13 cellular contexts compared by ENCODE assay signal in the genomic region with DNA sequence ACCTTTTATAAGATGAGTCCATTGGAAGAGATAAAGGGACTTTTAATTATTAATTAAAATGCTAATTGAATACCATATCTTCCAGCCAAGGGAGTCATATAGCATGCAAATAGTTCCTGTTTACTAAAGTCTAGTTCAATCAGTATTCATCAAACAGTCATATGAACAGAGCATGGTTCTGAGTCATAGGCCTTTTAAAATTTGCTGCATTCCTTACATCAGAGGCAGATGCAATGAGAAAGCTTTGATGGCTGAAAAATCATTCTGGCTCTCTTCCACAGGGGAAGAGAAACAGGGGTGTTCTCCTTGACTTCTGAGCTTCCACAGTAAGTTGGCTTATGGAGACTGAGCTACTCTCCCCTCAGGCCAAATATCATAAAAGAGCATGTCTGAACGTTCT. TPM values are rescaled to one million over a fixed set of nuclear protein-coding genes. Genes with fewer than 3 reads are reported as not detected.
DNase-seq lines count a peak whose midpoint lies in the region; ATAC-seq and TF ChIP-seq lines count a peak whose summit lies in the region.
"Had no signal": no experiment of that assay in that cellular context is flagged by ENCODE, and none has a peak within 500 bp of the region (broad histone marks: within the 10 kb centered on the region; RNA-seq: fewer than 3 reads in every experiment).

No MANE protein-coding gene starts in this region.

- no peak overlapping the region for H3K9ac ChIP-seq in endodermal cell (ENCODE audit: extremely low read depth, low read length, poor library complexity, severe bottlenecking)

- H3K27ac Mint-ChIP-seq in endodermal cell, result no peak overlapping the region
- no peak overlapping the region for H3K27ac Mint-ChIP-seq in activated naive CD4-positive, alpha-beta T cell treated with anti-CD3 and anti-CD28 coated beads, Interleukin-2, amount 10 ng/mL, durations not matched to agents 7 days and 5 days
- H3K27ac Mint-ChIP-seq: activated T-cell treated with anti-CD3 and anti-CD28 coated beads, Interleukin-2, amount 50 U/mL, for 24 hours; T-helper 1 cell treated with Interleukin-12 subunit alpha and Interleukin-12 subunit beta and Interleukin-4 antibody, amounts not matched to agents 30 μg/mL and 1 μg/mL, for 36 hours had no signal

- H3K4me1 Mint-ChIP-seq in endodermal cell, result peaks cover 28% of the 10 kb centered on the region
- H3K4me1 Mint-ChIP-seq in activated naive CD4-positive, alpha-beta T cell treated with anti-CD3 and anti-CD28 coated beads, Interleukin-2, amount 10 ng/mL, durations not matched to agents 7 days and 5 days, result peaks cover 2% of the 10 kb centered on the region

- H3K27me3 Mint-ChIP-seq in endodermal cell (ENCODE audit: insufficient read depth), result no peaks in the 10 kb centered on the region
- no peaks in the 10 kb centered on the region for H3K27me3 Mint-ChIP-seq in activated naive CD4-positive, alpha-beta T cell treated with anti-CD3 and anti-CD28 coated beads, Interleukin-2, amount 10 ng/mL, durations not matched to agents 7 days and 5 days
- H3K27me3 Mint-ChIP-seq: activated T-cell treated with anti-CD3 and anti-CD28 coated beads, Interleukin-2, amount 50 U/mL, for 24 hours had no signal

- no peak overlapping the region for H3K4me3 Mint-ChIP-seq in endodermal cell
- no peak overlapping the region for H3K4me3 Mint-ChIP-seq in activated naive CD4-positive, alpha-beta T cell treated with anti-CD3 and anti-CD28 coated beads, Interleukin-2, amount 10 ng/mL, durations not matched to agents 7 days and 5 days
- H3K4me3 Mint-ChIP-seq: activated T-cell treated with anti-CD3 and anti-CD28 coated beads, Interleukin-2, amount 50 U/mL, for 24 hours; T-helper 1 cell treated with Interleukin-12 subunit alpha and Interleukin-12 subunit beta and Interleukin-4 antibody, amounts not matched to agents 30 μg/mL and 1 μg/mL, for 36 hours had no signal

- no peaks in the 10 kb centered on the region for H3K27me3 ChIP-seq in endodermal cell (ENCODE audit: control insufficient read depth, insufficient read depth, low read length, poor library complexity, severe bottlenecking)

- no peak overlapping the region for H3K4me3 ChIP-seq in AG04449 (ENCODE audit: low read depth, low read length)
- no peak overlapping the region for H3K4me3 ChIP-seq in endodermal cell (ENCODE audit: low read length)
- H3K4me3 ChIP-seq: lung had no signal

- ATAC-seq in HG03354 (IDR thresholded peaks at IDR 0.05; ENCODE audit: poor library complexity, severe bottlenecking, unreplicated experiment) (peak; percentile 39), GM21576 (IDR thresholded peaks at IDR 0.05; ENCODE audit: unreplicated experiment) (no peak)

- peaks cover 8% of the 10 kb centered on the region for H3K4me1 ChIP-seq in endodermal cell (ENCODE audit: control insufficient read depth, insufficient read depth, low read length)

- CTCF ChIA-PET in AG04449 (lab: Yijun Ruan, JAX), result interaction anchor here (0.7 to 5.4 kb wide), 2 partner anchors 25 to 30 kb away, joined by 3 to 32 read pairs; no protein-coding TSS in a partner anchor
- CTCF ChIA-PET in activated naive CD4-positive, alpha-beta T cell treated with anti-CD3 and anti-CD28 coated beads, Interleukin-2, amount 10 ng/mL, durations not matched to agents 7 days and 5 days (lab: Charles Lee), result no interaction called here

- WGBS in endodermal cell (ENCODE audit: insufficient coverage in 1 of 2, insufficient read length in 1 of 2), 2 experiments, result 79 to 83% methylated on average over 1 of the region's 1 CpG

- no peaks in the 10 kb centered on the region for H3K36me3 ChIP-seq in endodermal cell (ENCODE audit: control insufficient read depth, insufficient read depth, low read length)

- peak; percentile 67 for DNase-seq in AG04449 (ENCODE audit: low read depth, low spot score)
- DNase-seq in amniotic stem cell (lab: John Stamatoyannopoulos, UW), result peak; percentile 45
- DNase-seq in kidney glomerular epithelial cell (lab: John Stamatoyannopoulos, UW), result peak; percentile 75
- DNase-seq in endodermal cell, result no peak
- no peak for DNase-seq in activated naive CD4-positive, alpha-beta T cell treated with anti-CD3 and anti-CD28 coated beads, Interleukin-2, amount 10 ng/mL, durations not matched to agents 7 days and 5 days
- DNase-seq in activated CD4-positive, alpha-beta T cell treated with anti-CD3 and anti-CD28 coated beads, Interleukin-2, amount 50 U/mL, for 48 hours, result no peak
- DNase-seq: activated T-cell treated with anti-CD3 and anti-CD28 coated beads, Interleukin-2, amount 50 U/mL, for 24 hours; effector CD8-positive, alpha-beta T cell; NCI-H1436 treated with DMSO at 0.1 percent for 48 hours had no signal

- no peak overlapping the region for H3K27ac ChIP-seq in endodermal cell (ENCODE audit: low read depth, low read length)

- POLR2A ChIA-PET in AG04449 (lab: Yijun Ruan, JAX), result interaction anchor here (1.3 kb wide), 1 partner anchor 33 kb away, joined by 5 read pairs; no protein-coding TSS in a partner anchor

- H3K9me3 Mint-ChIP-seq in endodermal cell, result peaks cover 10% of the 10 kb centered on the region
- H3K9me3 Mint-ChIP-seq in activated naive CD4-positive, alpha-beta T cell treated with anti-CD3 and anti-CD28 coated beads, Interleukin-2, amount 10 ng/mL, durations not matched to agents 7 days and 5 days, result peaks cover 20% of the 10 kb centered on the region

- H3K36me3 Mint-ChIP-seq in endodermal cell (ENCODE audit: low read depth), result peaks cover 11% of the 10 kb centered on the region
- peaks cover 6% of the 10 kb centered on the region for H3K36me3 Mint-ChIP-seq in activated naive CD4-positive, alpha-beta T cell treated with anti-CD3 and anti-CD28 coated beads, Interleukin-2, amount 10 ng/mL, durations not matched to agents 7 days and 5 days

- peaks cover 14% of the 10 kb centered on the region for H3K9me3 ChIP-seq in endodermal cell (ENCODE audit: control insufficient read depth, low read length)

- TF ChIP-seq CTCF in AG04449 (IDR thresholded peaks at IDR 0.05; ENCODE audit: insufficient read depth, low read length, missing control alignments) (no peak), endodermal cell (conservative IDR thresholded peaks at IDR 0.05) (no peak)

RNA-seq across cellular contexts. Expression of gene ZCCHC9, which starts 32.6 kb away (rescaled TPM):
- 10 to 100 TPM; 40.1 to 40.8 TPM for total RNA-seq in endodermal cell
- polyA plus RNA-seq in endodermal cell (2013, experiment 1 of 2), result 34.5 TPM
- 28.6 TPM for polyA plus RNA-seq in endodermal cell (2013, experiment 2 of 2)

RNA-seq across cellular contexts. Expression of gene CKMT2, which starts 35.7 kb away (rescaled TPM):
- total RNA-seq in endodermal cell, result 1 to 10 TPM; 2.1 to 2.3 TPM
- polyA plus RNA-seq in endodermal cell (2013, experiment 1 of 2), result 0.75 TPM
- 0.54 TPM for polyA plus RNA-seq in endodermal cell (2013, experiment 2 of 2)

Comparison
In these comparisons a context has a peak if more than half of its experiments do, and no peak if none do; other contexts are left out.
1. DNase-seq: peak in AG04449 (single experiment), amniotic stem cell (single experiment) and kidney glomerular epithelial cell (single experiment); none in endodermal cell (single experiment), activated naive CD4-positive, alpha-beta T cell treated with anti-CD3 and anti-CD28 coated beads, Interleukin-2, amount 10 ng/mL, durations not matched to agents 7 days and 5 days (single experiment) and activated CD4-positive, alpha-beta T cell treated with anti-CD3 and anti-CD28 coated beads, Interleukin-2, amount 50 U/mL, for 48 hours (0 of 2).